Comparison of ENCODE assay signal across 24 cellular contexts in genomic region chr2:237164474-237165047, GRCh38.
DNase-seq lines count a peak whose midpoint lies in the region; ATAC-seq, FAIRE-seq and TF ChIP-seq lines count a peak whose summit lies in the region.
"Had no signal": no experiment of that assay in that cellular context is flagged by ENCODE, and none has a peak within 500 bp of the region (broad histone marks: within the 10 kb centered on the region; RNA-seq: fewer than 3 reads in every experiment).

No MANE protein-coding gene starts in this region.

- TF ChIP-seq POLR2A in HepG2 (IDR thresholded peaks at IDR 0.05; ENCODE audit: insufficient read depth in 1 of 2, low read depth in 2 of 2, low read length in 2 of 2), result no peak
- TF ChIP-seq POLR2A in right lobe of liver (IDR thresholded peaks at IDR 0.05), result no peak
- TF ChIP-seq POLR2A in vagina (IDR thresholded peaks at IDR 0.05), result no peak

- H3K27me3 ChIP-seq in HepG2 (ENCODE audit: control insufficient read depth in 1 of 2, insufficient read depth in 2 of 2, low read length in 2 of 2) (peaks cover 1 to 10% of the 10 kb centered on the region in 2 experiments; a peak in 2 of 5 replicates), right lobe of liver (no peaks in the 10 kb centered on the region), osteoblast (ENCODE audit: insufficient read depth, low read length) (no peaks in the 10 kb centered on the region), vagina (no peaks in the 10 kb centered on the region)
- H3K27me3 ChIP-seq: adrenal gland, BLaER1 had no signal

- H4K20me1 ChIP-seq in HepG2 (ENCODE audit: insufficient read depth, low read length) (no peaks in the 10 kb centered on the region), osteoblast (ENCODE audit: insufficient read depth, low read length) (no peaks in the 10 kb centered on the region)
- H4K20me1 ChIP-seq: BLaER1 had no signal

- H3K4me2 ChIP-seq in HepG2 (ENCODE audit: low read depth, low read length), result no peak overlapping the region
- H3K4me2 ChIP-seq in osteoblast (ENCODE audit: insufficient read depth, low read length), result no peak overlapping the region
- H3K4me2 ChIP-seq: BLaER1, KMS-11 had no signal

- H2AFZ ChIP-seq in HepG2 (ENCODE audit: low read length) (no peak overlapping the region), osteoblast (ENCODE audit: low read length) (peak overlapping the region; percentile 2)

- no peak overlapping the region for H3K9ac ChIP-seq in HepG2 (ENCODE audit: insufficient read depth, low read depth, low read length)
- H3K9ac ChIP-seq: BLaER1, KMS-11 had no signal

- DNase-seq in HepG2 (ENCODE audit: low spot score), result no peak
- no peak for DNase-seq in right lobe of liver
- DNase-seq in fibroblast of villous mesenchyme (ENCODE audit: low read depth), result peak; percentile 98
- DNase-seq in osteoblast (ENCODE audit: insufficient read length, low spot score, missing footprints), result no peak
- peak in 1 of 2 donors; percentile 62 for DNase-seq in vagina (ENCODE audit: extremely low spot score in 2 of 2)
- DNase-seq in posterior cingulate gyrus, result no peak
- DNase-seq: activated CD4-positive, alpha-beta T cell treated with anti-CD3 and anti-CD28 coated beads for 36 hours; activated T-cell treated with anti-CD3 and anti-CD28 coated beads, Interleukin-2, amount 50 U/mL, for 4 hours; adrenal gland; DMS79 treated with DMSO at 0.1 percent for 48 hours; effector CD8-positive, alpha-beta T cell; glutamatergic neuron; GOT3; naive thymus-derived CD8-positive, alpha-beta T cell; NCI-H1436 treated with DMSO at 0.1 percent for 48 hours; T-helper 2 cell had no signal

- TF ChIP-seq EP300 in HepG2 (IDR thresholded peaks at IDR 0.05; ENCODE audit: low read depth in 2 of 2, low read length in 2 of 2) (no peak), HepG2 (CRISPR knock-in tag; IDR thresholded peaks at IDR 0.05; ENCODE audit: borderline replicate concordance) (no peak)

- peaks cover 4% of the 10 kb centered on the region; the same call in 1 of the 2 replicates for H3K9me3 ChIP-seq in HepG2 (ENCODE audit: low read length)
- no peaks in the 10 kb centered on the region for H3K9me3 ChIP-seq in right lobe of liver
- no peaks in the 10 kb centered on the region for H3K9me3 ChIP-seq in osteoblast (ENCODE audit: low read depth, low read length)
- H3K9me3 ChIP-seq in vagina, result no peaks in the 10 kb centered on the region
- H3K9me3 ChIP-seq: adrenal gland had no signal

- no TSS peak for BruUV-seq in HepG2 (replicated peaks; lab: Mats Ljungman, UMichigan)

- POLR2A ChIA-PET in HepG2 (lab: Yijun Ruan, JAX), result no interaction called here

- ATAC-seq in HepG2 (no peak), right lobe of liver (no peak), GM18909 (IDR thresholded peaks at IDR 0.05; ENCODE audit: poor library complexity, unreplicated experiment) (no peak), HG03095 (IDR thresholded peaks at IDR 0.05; ENCODE audit: unreplicated experiment) (no peak)
- ATAC-seq: activated CD4-positive, alpha-beta T cell treated with anti-CD3 and anti-CD28 coated beads for 36 hours; activated T-cell treated with anti-CD3 and anti-CD28 coated beads, Interleukin-2, amount 50 U/mL, for 4 hours; naive thymus-derived CD8-positive, alpha-beta T cell had no signal

- CTCF ChIA-PET in HepG2 (lab: Yijun Ruan, JAX; ENCODE audit: low intra/inter-chr PET ratio, low total read pairs), result no interaction called here

- 11% methylated on average over 10 of the region's 10 CpGs for WGBS in HepG2 (ENCODE audit: low lambda C conversion rate)
- 59% methylated on average over 10 of the region's 10 CpGs for WGBS in right lobe of liver (ENCODE audit: insufficient coverage, low coverage, low lambda C conversion rate, missing lambda C conversion rate)

- TF ChIP-seq RAD21 in HepG2 (CRISPR knock-in tag; IDR thresholded peaks at IDR 0.05), result no peak

- H3K4me3 ChIP-seq in HepG2 (replicated peaks in 1 of 3; ENCODE audit: insufficient read depth in 1 of 3, low read depth in 2 of 3, low read length in 3 of 3), result no peak overlapping the region
- H3K4me3 ChIP-seq in right lobe of liver, result no peak overlapping the region
- H3K4me3 ChIP-seq in fibroblast of villous mesenchyme (ENCODE audit: low read depth, low read length), result no peak overlapping the region
- no peak overlapping the region for H3K4me3 ChIP-seq in osteoblast (ENCODE audit: insufficient read depth, low read length)
- no peak overlapping the region for H3K4me3 ChIP-seq in vagina
- H3K4me3 ChIP-seq: adrenal gland, BLaER1, SK-N-MC had no signal

- H3K27ac ChIP-seq in HepG2 (ENCODE audit: extremely low read length, insufficient read depth, low read length), result no peak overlapping the region
- H3K27ac ChIP-seq in right lobe of liver, result no peak overlapping the region
- H3K27ac ChIP-seq in osteoblast (ENCODE audit: low read depth, low read length), result no peak overlapping the region
- H3K27ac ChIP-seq in vagina, result peak overlapping the region; percentile 98
- H3K27ac ChIP-seq: adrenal gland, BLaER1, KMS-11, SK-N-MC had no signal

- H3K79me2 ChIP-seq in HepG2 (ENCODE audit: insufficient read depth, low read length) (no peaks in the 10 kb centered on the region), osteoblast (ENCODE audit: insufficient read depth, low read length) (no peaks in the 10 kb centered on the region)

- no peaks in the 10 kb centered on the region for H3K4me1 ChIP-seq in HepG2 (ENCODE audit: insufficient read depth, low read length)
- no peaks in the 10 kb centered on the region for H3K4me1 ChIP-seq in right lobe of liver
- no peaks in the 10 kb centered on the region for H3K4me1 ChIP-seq in osteoblast (ENCODE audit: insufficient read depth, low read length)
- peaks cover 8% of the 10 kb centered on the region for H3K4me1 ChIP-seq in vagina
- H3K4me1 ChIP-seq: adrenal gland had no signal

- in situ Hi-C loops in HepG2 (cut with HindIII; ENCODE audit: extremely low pct_ligation_motif_present, low pct_unique_long_range_greater_than_20kb), result no loop called here

- TF ChIP-seq CTCF in HepG2 (CRISPR knock-in tag; IDR thresholded peaks at IDR 0.05) (no peak), right lobe of liver (IDR thresholded peaks at IDR 0.05) (no peak), fibroblast of villous mesenchyme (IDR thresholded peaks at IDR 0.05; ENCODE audit: insufficient read depth, low read depth, low read length) (no peak), osteoblast (IDR thresholded peaks at IDR 0.05; ENCODE audit: extremely low read depth, low read depth, low read length) (no peak), vagina (IDR thresholded peaks at IDR 0.05) (no peak)

- FAIRE-seq in HepG2 (lab: Jason Lieb, UNC), result no peak
- FAIRE-seq: colon, GM18507, HTR-8/SVneo had no signal

- intact Hi-C loops in HepG2 (cut with micrococcal nuclease; ENCODE audit: unreplicated experiment) (no loop called here), right lobe of liver (cut with DNase I) (loop anchor here in 1 of 2 donors (10.0 kb wide), 1 partner anchor 250 kb away; the partner anchor contains the start of gene COL6A3), vagina (cut with DNase I) (no loop called here), posterior cingulate gyrus (cut with DNase I) (no loop called here)

- no peaks in the 10 kb centered on the region for H3K36me3 ChIP-seq in HepG2 (replicated peaks in 1 of 2; ENCODE audit: control insufficient read depth in 1 of 2, insufficient read depth in 2 of 2, low read length in 2 of 2)
- H3K36me3 ChIP-seq in right lobe of liver, result no peaks in the 10 kb centered on the region
- H3K36me3 ChIP-seq in osteoblast (ENCODE audit: insufficient read depth, low read length), result no peaks in the 10 kb centered on the region
- H3K36me3 ChIP-seq in vagina, result no peaks in the 10 kb centered on the region
- H3K36me3 ChIP-seq: adrenal gland, BLaER1 had no signal

TF ChIP-seq in HepG2, 621 proteins besides CTCF, POLR2A, EP300 and RAD21:
- TF ChIP-seq FOXO4 (CRISPR knock-in tag; conservative IDR thresholded peaks at IDR 0.05), result 0 out of 2 replicates have a peak, but pooled peaks have one; percentile 28
- no peak for TF ChIP-seq ARNT (IDR thresholded peaks at IDR 0.05)
TF ChIP-seq in HepG2: peak in this region for 1.
